ENCODE assay signal across 1 cellular context in genomic region chr4:75727073-75727472, GRCh38.
TF ChIP-seq lines count a peak whose summit lies in the region.

No MANE protein-coding gene starts in this region.

TF ChIP-seq in A549, 52 proteins besides CTCF, POLR2A, EP300 and RAD21 (continued from another document):
- no peak for TF ChIP-seq E2F6 (IDR thresholded peaks at IDR 0.05; ENCODE audit: borderline replicate concordance, low read depth)
